Comparison of ENCODE assay signal across 8 cellular contexts in the genomic region with DNA sequence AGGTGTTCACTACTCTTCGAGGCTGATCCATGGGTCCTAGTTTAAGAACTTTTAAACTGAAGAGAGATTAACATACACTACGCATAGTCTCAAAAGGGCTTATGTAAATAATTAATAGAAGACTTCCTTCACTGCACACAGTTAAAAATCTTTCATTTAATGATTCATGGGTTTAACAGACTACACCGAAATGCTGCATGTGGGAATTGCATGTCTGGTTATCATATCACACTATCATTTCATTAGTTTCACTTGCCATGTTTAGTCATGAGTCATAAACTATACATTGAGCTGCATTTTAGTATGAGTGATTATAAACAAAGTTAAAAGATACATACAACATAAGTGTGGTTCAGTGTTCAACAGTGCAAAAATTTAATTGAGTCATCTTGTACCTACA. TPM values are rescaled to one million over a fixed set of nuclear protein-coding genes. Genes with fewer than 3 reads are reported as not detected.
DNase-seq lines count a peak whose midpoint lies in the region; ATAC-seq and TF ChIP-seq lines count a peak whose summit lies in the region.

No MANE protein-coding gene starts in this region.

- H3K9me3 ChIP-seq in A673 (ENCODE audit: low read depth, low read length, poor library complexity, severe bottlenecking) (no peaks in the 10 kb centered on the region), body of pancreas (no peaks in the 10 kb centered on the region)

- peaks cover 23% of the 10 kb centered on the region for H3K4me1 Mint-ChIP-seq in activated naive CD8-positive, alpha-beta T cell treated with anti-CD3 and anti-CD28 coated beads, Interleukin-2, amount 10 ng/mL, durations not matched to agents 7 days and 5 days

- CTCF ChIA-PET in A673 (lab: Charles Lee), result no interaction called here

- no peak overlapping the region for H3K4me3 Mint-ChIP-seq in activated naive CD8-positive, alpha-beta T cell treated with anti-CD3 and anti-CD28 coated beads, Interleukin-2, amount 10 ng/mL, durations not matched to agents 7 days and 5 days

- H3K4me3 ChIP-seq in A673 (ENCODE audit: low read depth, low read length, poor library complexity, severe bottlenecking) (no peak overlapping the region), body of pancreas (no peak overlapping the region)

- BruUV-seq in A673 (replicated peaks; lab: Mats Ljungman, UMichigan), result no TSS peak

- peaks cover 14% of the 10 kb centered on the region for H3K36me3 ChIP-seq in A673 (ENCODE audit: insufficient read depth, low read length, poor library complexity, severe bottlenecking)
- H3K36me3 ChIP-seq in body of pancreas (replicated peaks in 1 of 2; ENCODE audit: insufficient read depth in 1 of 2, low read depth in 2 of 2), result peaks cover 0 to 3% of the 10 kb centered on the region in 2 donors

- no peaks in the 10 kb centered on the region for H3K27me3 Mint-ChIP-seq in activated naive CD8-positive, alpha-beta T cell treated with anti-CD3 and anti-CD28 coated beads, Interleukin-2, amount 10 ng/mL, durations not matched to agents 7 days and 5 days

- peaks cover 37% of the 10 kb centered on the region for H3K36me3 Mint-ChIP-seq in activated naive CD8-positive, alpha-beta T cell treated with anti-CD3 and anti-CD28 coated beads, Interleukin-2, amount 10 ng/mL, durations not matched to agents 7 days and 5 days

- intact Hi-C loops in A673 (cut with micrococcal nuclease; ENCODE audit: unreplicated experiment), result no loop called here
- intact Hi-C loops in body of pancreas (cut with DNase I), result no loop called here

- H3K4me1 ChIP-seq in A673 (ENCODE audit: insufficient read depth, low read length, poor library complexity, severe bottlenecking) (peaks cover 20% of the 10 kb centered on the region), body of pancreas (peaks cover 19% of the 10 kb centered on the region)

- H3K27me3 ChIP-seq in A673 (replicated peaks; ENCODE audit: insufficient read depth, low read depth, low read length, poor library complexity) (no peaks in the 10 kb centered on the region), body of pancreas (no peaks in the 10 kb centered on the region)

- ATAC-seq in GM19351 (IDR thresholded peaks at IDR 0.05; ENCODE audit: unreplicated experiment) (peak; percentile 92), HG03060 (IDR thresholded peaks at IDR 0.05; ENCODE audit: low read depth, unreplicated experiment) (peak; percentile 78), body of pancreas (no peak)
- ATAC-seq in activated naive CD8-positive, alpha-beta T cell treated with anti-CD3 and anti-CD28 coated beads, Interleukin-2, amount 10 ng/mL, durations not matched to agents 7 days and 5 days (ENCODE audit: low read depth), result peak; percentile 16

- no peak for TF ChIP-seq POLR2A in body of pancreas (IDR thresholded peaks at IDR 0.05)

- WGBS in body of pancreas, 2 donors, result 50 to 51% methylated on average over 3 of the region's 3 CpGs

- no peaks in the 10 kb centered on the region for H3K9me3 Mint-ChIP-seq in activated naive CD8-positive, alpha-beta T cell treated with anti-CD3 and anti-CD28 coated beads, Interleukin-2, amount 10 ng/mL, durations not matched to agents 7 days and 5 days

- no peak overlapping the region for H3K27ac Mint-ChIP-seq in activated naive CD8-positive, alpha-beta T cell treated with anti-CD3 and anti-CD28 coated beads, Interleukin-2, amount 10 ng/mL, durations not matched to agents 7 days and 5 days

- H3K27ac ChIP-seq in A673 (ENCODE audit: low read depth, low read length, poor library complexity, severe bottlenecking), result no peak overlapping the region
- no peak overlapping the region for H3K27ac ChIP-seq in body of pancreas

- DNase-seq in Caki2 (ENCODE audit: low read depth) (peak; percentile 66), hypothalamus (lab: John Stamatoyannopoulos, UW) (no peak), A673 (ENCODE audit: low spot score) (no peak), body of pancreas (no peak), retina (no peak)
- no peak for DNase-seq in activated naive CD8-positive, alpha-beta T cell treated with anti-CD3 and anti-CD28 coated beads, Interleukin-2, amount 10 ng/mL, durations not matched to agents 7 days and 5 days

- TF ChIP-seq CTCF in A673 (conservative IDR thresholded peaks at IDR 0.05; ENCODE audit: low read depth, low read length) (no peak), body of pancreas (IDR thresholded peaks at IDR 0.05) (no peak)

- in situ Hi-C loops in Caki2 (cut with HindIII; ENCODE audit: low pct_unique_long_range_greater_than_20kb, low sequenced_read_pairs), result no loop called here

- POLR2A ChIA-PET in activated naive CD8-positive, alpha-beta T cell treated with anti-CD3 and anti-CD28 coated beads, Interleukin-2, amount 10 ng/mL, durations not matched to agents 7 days and 5 days (lab: Charles Lee), result interaction anchor here (0.9 kb wide), 1 partner anchor 30 kb away, joined by 4 read pairs; no protein-coding TSS in a partner anchor
- POLR2A ChIA-PET in A673 (lab: Charles Lee; ENCODE audit: low non-redundant PET), result no interaction called here

RNA-seq across cellular contexts. Expression of a gene that starts 31.2 kb away (rescaled TPM):
- total RNA-seq in Caki2 (2014; rRNA removed; shearing (Covaris generic); ENCODE audit: low replicate concordance), result 270 and 324 TPM in 2 replicates
- 100 to 1,000 TPM; 175 to 187 TPM for total RNA-seq in activated naive CD8-positive, alpha-beta T cell treated with anti-CD3 and anti-CD28 coated beads, Interleukin-2, amount 10 ng/mL, durations not matched to agents 7 days and 5 days
- total RNA-seq in A673 (2021) (99.5 and 116 TPM in 2 replicates), body of pancreas (100 to 1,000 TPM in 1 of 2 donors, 10 to 100 TPM in 1; 86.0 to 102 TPM)
